In genomic region chrX:2665387-2666304, GRCh38 we compare ENCODE assay signal across 2 cellular contexts.
TF ChIP-seq lines count a peak whose summit lies in the region.

No MANE protein-coding gene starts in this region.

TF ChIP-seq in WTC11, 78 proteins besides CTCF, POLR2A, EP300 and RAD21 (continued from another document):
- TF ChIP-seq ZNF121 (CRISPR knock-in tag; IDR thresholded peaks at IDR 0.05) (no peak), USF1 (CRISPR knock-in tag; IDR thresholded peaks at IDR 0.05) (no peak)

TF ChIP-seq in HepG2, 621 proteins besides CTCF, POLR2A, EP300 and RAD21:
- TF ChIP-seq GFI1 (CRISPR knock-in tag; IDR thresholded peaks at IDR 0.05; ENCODE audit: borderline replicate concordance) (0 out of 2 replicates have a peak, but pooled peaks have one; percentile 28), HNF4A (CRISPR knock-in tag; IDR thresholded peaks at IDR 0.05) (peak; percentile 72), ZNF121 (CRISPR knock-in tag; IDR thresholded peaks at IDR 0.05) (peak; percentile 41; the same call in 1 of the 2 replicates), HNF4G (IDR thresholded peaks at IDR 0.05; ENCODE audit: borderline replicate concordance, low read depth, low read length) (peak; percentile 36; the same call in 1 of the 2 replicates), HNF4G (CRISPR knock-in tag; IDR thresholded peaks at IDR 0.05; ENCODE audit: borderline replicate concordance, low read depth) (no peak), NCOR1 (IDR thresholded peaks at IDR 0.05; ENCODE audit: borderline replicate concordance, low read length) (peak; percentile 22; the same call in 1 of the 2 replicates), FOSL2 (CRISPR knock-in tag; IDR thresholded peaks at IDR 0.05) (peak; percentile 55), ZFY (CRISPR knock-in tag; IDR thresholded peaks at IDR 0.05) (no peak), PAXIP1 (CRISPR knock-in tag; conservative IDR thresholded peaks at IDR 0.05) (peak; percentile 20; the same call in 1 of the 2 replicates), TARDBP (CRISPR knock-in tag; IDR thresholded peaks at IDR 0.05) (peak; percentile 51; the same call in 1 of the 2 replicates), MED13 (CRISPR knock-in tag; IDR thresholded peaks at IDR 0.05) (no peak)
- TF ChIP-seq, protein P1, sequence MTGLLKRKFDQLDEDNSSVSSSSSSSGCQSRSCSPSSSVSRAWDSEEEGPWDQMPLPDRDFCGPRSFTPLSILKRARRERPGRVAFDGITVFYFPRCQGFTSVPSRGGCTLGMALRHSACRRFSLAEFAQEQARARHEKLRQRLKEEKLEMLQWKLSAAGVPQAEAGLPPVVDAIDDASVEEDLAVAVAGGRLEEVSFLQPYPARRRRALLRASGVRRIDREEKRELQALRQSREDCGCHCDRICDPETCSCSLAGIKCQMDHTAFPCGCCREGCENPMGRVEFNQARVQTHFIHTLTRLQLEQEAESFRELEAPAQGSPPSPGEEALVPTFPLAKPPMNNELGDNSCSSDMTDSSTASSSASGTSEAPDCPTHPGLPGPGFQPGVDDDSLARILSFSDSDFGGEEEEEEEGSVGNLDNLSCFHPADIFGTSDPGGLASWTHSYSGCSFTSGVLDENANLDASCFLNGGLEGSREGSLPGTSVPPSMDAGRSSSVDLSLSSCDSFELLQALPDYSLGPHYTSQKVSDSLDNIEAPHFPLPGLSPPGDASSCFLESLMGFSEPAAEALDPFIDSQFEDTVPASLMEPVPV (CRISPR knock-in tag; IDR thresholded peaks at IDR 0.05): 0 out of 2 replicates have a peak, but pooled peaks have one; percentile 35
TF ChIP-seq in HepG2: peak in this region for 9.
